10 cellular contexts compared by ENCODE assay signal in genomic region chr2:37713258-37713700, GRCh38. TPM values are rescaled to one million over a fixed set of nuclear protein-coding genes. Genes with fewer than 3 reads are reported as not detected.
A peak's percentile ranks its signal among the peaks of the same experiment; 100 is the strongest.
DNase-seq lines count a peak whose midpoint lies in the region; ATAC-seq and TF ChIP-seq lines count a peak whose summit lies in the region.
"Had no signal": no experiment of that assay in that cellular context is flagged by ENCODE, and none has a peak within 500 bp of the region (broad histone marks: within the 10 kb centered on the region; RNA-seq: fewer than 3 reads in every experiment).

No MANE protein-coding gene starts in this region.

- H3K36me3 ChIP-seq in upper lobe of right lung = no peaks in the 10 kb centered on the region
- no peaks in the 10 kb centered on the region for H3K36me3 ChIP-seq in gastroesophageal sphincter

- no peak for TF ChIP-seq CTCF in RWPE1 (conservative IDR thresholded peaks at IDR 0.05; ENCODE audit: low read depth)
- TF ChIP-seq CTCF in upper lobe of right lung (IDR thresholded peaks at IDR 0.05) = no peak
- no peak for TF ChIP-seq CTCF in gastroesophageal sphincter (IDR thresholded peaks at IDR 0.05)

- H3K27me3 Mint-ChIP-seq in effector memory CD8-positive, alpha-beta T cell = no peaks in the 10 kb centered on the region

- POLR2A ChIA-PET in RWPE1 (lab: Yijun Ruan, JAX; ENCODE audit: low non-redundant PET) = no interaction called here

- CTCF ChIA-PET in RWPE1 (lab: Yijun Ruan, JAX) = no interaction called here

- WGBS in gastroesophageal sphincter (ENCODE audit: low coverage in 1 of 2), 2 donors = 77 to 82% methylated on average over 3 of the region's 3 CpGs

- H3K27ac ChIP-seq in RWPE1 (no peak overlapping the region), upper lobe of right lung (no peak overlapping the region), gastroesophageal sphincter (no peak overlapping the region)

- H3K27me3 ChIP-seq in upper lobe of right lung (no peaks in the 10 kb centered on the region), gastroesophageal sphincter (no peaks in the 10 kb centered on the region)

- no peak for DNase-seq in activated naive CD4-positive, alpha-beta T cell treated with anti-CD3 and anti-CD28 coated beads, Interleukin-2, amount 50 U/mL, for 72 hours (ENCODE audit: low spot score in 2 of 2)
- DNase-seq in activated naive CD4-positive, alpha-beta T cell treated with anti-CD3 and anti-CD28 coated beads, Interleukin-2, amount 50 U/mL, for 16 hours = no peak
- DNase-seq in RWPE1 (ENCODE audit: low spot score) = peak; percentile 24
- no peak for DNase-seq in effector memory CD8-positive, alpha-beta T cell
- no peak for DNase-seq in upper lobe of right lung
- DNase-seq in NCI-H1694 (lab: John Stamatoyannopoulos, UW) = no peak
- DNase-seq in SW480 (ENCODE audit: low spot score) = no peak
- DNase-seq: nephron progenitor cell, SW 1271 had no signal

- intact Hi-C loops in upper lobe of right lung (cut with DNase I) = no loop called here

- H3K9me3 Mint-ChIP-seq in activated naive CD4-positive, alpha-beta T cell treated with anti-CD3 and anti-CD28 coated beads, Interleukin-2, amount 50 U/mL, for 72 hours = peaks cover 9 to 26% of the 10 kb centered on the region in 2 donors
- H3K9me3 Mint-ChIP-seq in effector memory CD8-positive, alpha-beta T cell = peaks cover 0 to 2% of the 10 kb centered on the region in 2 donors

- H3K4me1 ChIP-seq in upper lobe of right lung (peaks cover 9% of the 10 kb centered on the region), gastroesophageal sphincter (peaks cover 0 to 2% (median 0%) of the 10 kb centered on the region in 3 donors)

- ATAC-seq in activated naive CD4-positive, alpha-beta T cell treated with anti-CD3 and anti-CD28 coated beads, Interleukin-2, amount 50 U/mL, for 72 hours = peak; percentile 80 to 90
- no peak for ATAC-seq in effector memory CD8-positive, alpha-beta T cell (replicated peaks)
- ATAC-seq in upper lobe of right lung = peak; percentile 47
- ATAC-seq in gastroesophageal sphincter = no peak

- H3K27ac Mint-ChIP-seq in activated naive CD4-positive, alpha-beta T cell treated with anti-CD3 and anti-CD28 coated beads, Interleukin-2, amount 50 U/mL, for 72 hours = no peak overlapping the region
- H3K27ac Mint-ChIP-seq in effector memory CD8-positive, alpha-beta T cell = peak overlapping the region; percentile 19 to 63
- H3K27ac Mint-ChIP-seq: nephron progenitor cell had no signal

- no peak for TF ChIP-seq EP300 in gastroesophageal sphincter (IDR thresholded peaks at IDR 0.05)

- peaks cover 21 to 27% of the 10 kb centered on the region in 2 donors for H3K4me1 Mint-ChIP-seq in effector memory CD8-positive, alpha-beta T cell (ENCODE audit: low read depth in 2 of 2)

- H3K4me3 ChIP-seq in upper lobe of right lung (no peak overlapping the region), gastroesophageal sphincter (no peak overlapping the region)

- peaks cover 7% of the 10 kb centered on the region for H3K9me3 ChIP-seq in upper lobe of right lung
- H3K9me3 ChIP-seq in gastroesophageal sphincter = no peaks in the 10 kb centered on the region

- TF ChIP-seq POLR2A in gastroesophageal sphincter (IDR thresholded peaks at IDR 0.05) = no peak

- H3K36me3 Mint-ChIP-seq in activated naive CD4-positive, alpha-beta T cell treated with anti-CD3 and anti-CD28 coated beads, Interleukin-2, amount 50 U/mL, for 72 hours = peaks cover 0 to 24% of the 10 kb centered on the region in 2 donors
- no peaks in the 10 kb centered on the region for H3K36me3 Mint-ChIP-seq in effector memory CD8-positive, alpha-beta T cell (ENCODE audit: insufficient read depth)

- peak overlapping the region; percentile 23 to 37 for H3K4me3 Mint-ChIP-seq in effector memory CD8-positive, alpha-beta T cell
- H3K4me3 Mint-ChIP-seq: nephron progenitor cell had no signal

RNA-seq across cellular contexts. Expression of gene CDC42EP3, which starts 41.8 kb away (rescaled TPM):
- 10 to 100 TPM; 11.1 to 12.5 TPM for total RNA-seq in activated naive CD4-positive, alpha-beta T cell treated with anti-CD3 and anti-CD28 coated beads, Interleukin-2, amount 50 U/mL, for 72 hours
- total RNA-seq in upper lobe of right lung (71.1 TPM), gastroesophageal sphincter (100 to 1,000 TPM in 2 of 4 donors, 10 to 100 TPM in 2; 39.4 to 198 (median 87.4) TPM)

Comparison
In these comparisons a context has a peak if more than half of its experiments do, and no peak if none do; other contexts are left out.
1. ATAC-seq: peak in activated naive CD4-positive, alpha-beta T cell treated with anti-CD3 and anti-CD28 coated beads, Interleukin-2, amount 50 U/mL, for 72 hours (2 of 2) and upper lobe of right lung (single experiment); none in effector memory CD8-positive, alpha-beta T cell (single experiment) and gastroesophageal sphincter (single experiment).
2. H3K27ac Mint-ChIP-seq: peak in effector memory CD8-positive, alpha-beta T cell (2 of 2); none in activated naive CD4-positive, alpha-beta T cell treated with anti-CD3 and anti-CD28 coated beads, Interleukin-2, amount 50 U/mL, for 72 hours (0 of 2).